9 cellular contexts compared by ENCODE assay signal in genomic region chr2:71882949-71883472, GRCh38.
A peak's percentile ranks its signal among the peaks of the same experiment; 100 is the strongest.
DNase-seq lines count a peak whose midpoint lies in the region; ATAC-seq and TF ChIP-seq lines count a peak whose summit lies in the region.
"Had no signal": no experiment of that assay in that cellular context is flagged by ENCODE, and none has a peak within 500 bp of the region (broad histone marks: within the 10 kb centered on the region; RNA-seq: fewer than 3 reads in every experiment).

No MANE protein-coding gene starts in this region.

- no peak for TF ChIP-seq CTCF in coronary artery (IDR thresholded peaks at IDR 0.05)

- ATAC-seq in HG02840 (IDR thresholded peaks at IDR 0.05; ENCODE audit: low FRiP score, unreplicated experiment) = no peak

- peak overlapping the region in 1 of 2 donors; percentile 46 for H3K27ac ChIP-seq in coronary artery
- H3K27ac ChIP-seq: cardiac muscle cell had no signal

- H3K4me3 ChIP-seq in coronary artery = no peak overlapping the region
- H3K4me3 ChIP-seq: cardiac muscle cell had no signal

- peak; percentile 93 for DNase-seq in EH (ENCODE audit: low read depth)
- peak; percentile 21 for DNase-seq in NCI-H510A treated with DMSO at 0.1 percent for 48 hours (lab: John Stamatoyannopoulos, UW)
- DNase-seq in coronary artery (ENCODE audit: low spot score) = peak; percentile 84
- DNase-seq in medulla oblongata (ENCODE audit: extremely low spot score) = peak; percentile 29
- no peak for DNase-seq in stimulated activated CD4-positive, alpha-beta T cell treated with anti-CD3 and anti-CD28 coated beads, Interleukin-12 subunit alpha, Interleukin-12 subunit beta, amount 100 ng/mL, for 4 hours
- no peak for DNase-seq in NCI-H2081 (lab: John Stamatoyannopoulos, UW)
- no peak for DNase-seq in HK-2 (ENCODE audit: unreplicated experiment)

Comparison
In these comparisons a context has a peak if more than half of its experiments do, and no peak if none do; other contexts are left out.
1. DNase-seq: peak in EH (single experiment), NCI-H510A treated with DMSO at 0.1 percent for 48 hours (single experiment), coronary artery (single experiment) and medulla oblongata (single experiment); none in stimulated activated CD4-positive, alpha-beta T cell treated with anti-CD3 and anti-CD28 coated beads, Interleukin-12 subunit alpha, Interleukin-12 subunit beta, amount 100 ng/mL, for 4 hours (single experiment), NCI-H2081 (0 of 2) and HK-2 (single experiment).